Comparison of ENCODE assay signal across 12 cellular contexts in genomic region chr5:43428034-43428712, GRCh38. TPM values are rescaled to one million over a fixed set of nuclear protein-coding genes. Genes with fewer than 3 reads are reported as not detected.
DNase-seq lines count a peak whose midpoint lies in the region; ATAC-seq and TF ChIP-seq lines count a peak whose summit lies in the region.
"Had no signal": no experiment of that assay in that cellular context is flagged by ENCODE, and none has a peak within 500 bp of the region (broad histone marks: within the 10 kb centered on the region; RNA-seq: fewer than 3 reads in every experiment).

No MANE protein-coding gene starts in this region.

- no peak overlapping the region for H3K4me3 ChIP-seq in breast epithelium
- H3K4me3 ChIP-seq in transverse colon, result no peak overlapping the region
- H3K4me3 ChIP-seq: SK-N-MC had no signal

- H3K9me3 ChIP-seq in breast epithelium (no peaks in the 10 kb centered on the region), transverse colon (no peaks in the 10 kb centered on the region)

- no peak for TF ChIP-seq POLR2A in breast epithelium (IDR thresholded peaks at IDR 0.05)
- no peak for TF ChIP-seq POLR2A in transverse colon (IDR thresholded peaks at IDR 0.05)

- H3K27me3 ChIP-seq in breast epithelium, result no peaks in the 10 kb centered on the region
- no peaks in the 10 kb centered on the region for H3K27me3 ChIP-seq in transverse colon

- no peak for ATAC-seq in GM18861 (IDR thresholded peaks at IDR 0.05; ENCODE audit: unreplicated experiment)
- ATAC-seq in GM21367 (IDR thresholded peaks at IDR 0.05; ENCODE audit: unreplicated experiment), result no peak

- WGBS in transverse colon (ENCODE audit: low coverage in 1 of 2), 2 donors, result 64 to 84% methylated on average over 2 to 4 of the region's 4 CpGs

- TF ChIP-seq CTCF in breast epithelium (IDR thresholded peaks at IDR 0.05) (no peak), transverse colon (IDR thresholded peaks at IDR 0.05) (no peak)

- intact Hi-C loops in breast epithelium (cut with DNase I; ENCODE audit: low total_unique reads), result no loop called here
- intact Hi-C loops in transverse colon (cut with DNase I; ENCODE audit: low total_unique reads), result no loop called here

- no peak for TF ChIP-seq EP300 in transverse colon (IDR thresholded peaks at IDR 0.05; ENCODE audit: low read depth)

- H3K4me1 ChIP-seq in breast epithelium (peaks cover 0 to 5% of the 10 kb centered on the region in 2 donors), transverse colon (peaks cover 4 to 19% (median 12%) of the 10 kb centered on the region in 4 donors)

- in situ Hi-C loops in transverse colon (cut with MboI; ENCODE audit: low pct_ligation_motif_present in 1 of 4, low pct_unique_long_range_greater_than_20kb in 1 of 4, low sequenced_read_pairs in 3 of 4), result no loop called here

- DNase-seq in AG08395 (ENCODE audit: low spot score) (peak; percentile 10), LHCN-M2 (ENCODE audit: low read depth) (peak; percentile 57), breast epithelium (ENCODE audit: low spot score in 2 of 2) (peak in 1 of 2 donors; percentile 30), kidney glomerular epithelial cell (lab: John Stamatoyannopoulos, UW) (peak; percentile 83), transverse colon (no peak)
- DNase-seq in activated CD4-positive, alpha-beta T cell treated with anti-CD3 and anti-CD28 coated beads for 48 hours, result no peak
- DNase-seq: activated gamma-delta T cell treated with Interleukin-2 at 50 U/mL for 16 hours; central memory CD4-positive, alpha-beta T cell; nucleus accumbens had no signal

- H3K27ac ChIP-seq in breast epithelium (peak overlapping the region; percentile 73 to 78), transverse colon (no peak overlapping the region)
- H3K27ac ChIP-seq: SK-N-MC had no signal

- H3K36me3 ChIP-seq in breast epithelium (no peaks in the 10 kb centered on the region), transverse colon (no peaks in the 10 kb centered on the region)

RNA-seq across cellular contexts. Expression of gene CCL28, which starts 16.0 kb away (rescaled TPM):
- total RNA-seq in LHCN-M2 (2014; rRNA removed), result 1.5 and 4.0 TPM in 2 replicates
- polyA plus RNA-seq in LHCN-M2 (2012), result 1.5 TPM
- 100 to 1,000 TPM in 1 of 3 donors, 10 to 100 TPM in 1, 1 to 10 TPM in 1; 4.0 to 192 (median 53.4) TPM for total RNA-seq in breast epithelium
- 100 to 1,000 TPM in 2 of 4 donors, 10 to 100 TPM in 2; 17.1 to 115 (median 86.4) TPM for total RNA-seq in transverse colon

RNA-seq across cellular contexts. Expression of gene TMEM267, which starts 55.5 kb away (rescaled TPM):
- total RNA-seq in LHCN-M2 (2014; rRNA removed) (13.7 and 21.1 TPM in 2 replicates), breast epithelium (10 to 100 TPM; 11.7 to 21.7 (median 16.1) TPM), transverse colon (10 to 100 TPM in 1 of 4 donors, 1 to 10 TPM in 2, under 1 TPM in 1; 0.60 to 11.5 (median 7.3) TPM)
- polyA plus RNA-seq in LHCN-M2 (2012), result 9.7 TPM

Comparison
In these comparisons a context has a peak if more than half of its experiments do, and no peak if none do; other contexts are left out.
1. DNase-seq: peak in AG08395 (single experiment), LHCN-M2 (single experiment) and kidney glomerular epithelial cell (single experiment); none in activated CD4-positive, alpha-beta T cell treated with anti-CD3 and anti-CD28 coated beads for 48 hours (single experiment) and transverse colon (single experiment).
2. H3K27ac ChIP-seq: peak in breast epithelium (2 of 2); none in transverse colon (0 of 4).